Comparison of ENCODE assay signal across 9 cellular contexts in the genomic region with DNA sequence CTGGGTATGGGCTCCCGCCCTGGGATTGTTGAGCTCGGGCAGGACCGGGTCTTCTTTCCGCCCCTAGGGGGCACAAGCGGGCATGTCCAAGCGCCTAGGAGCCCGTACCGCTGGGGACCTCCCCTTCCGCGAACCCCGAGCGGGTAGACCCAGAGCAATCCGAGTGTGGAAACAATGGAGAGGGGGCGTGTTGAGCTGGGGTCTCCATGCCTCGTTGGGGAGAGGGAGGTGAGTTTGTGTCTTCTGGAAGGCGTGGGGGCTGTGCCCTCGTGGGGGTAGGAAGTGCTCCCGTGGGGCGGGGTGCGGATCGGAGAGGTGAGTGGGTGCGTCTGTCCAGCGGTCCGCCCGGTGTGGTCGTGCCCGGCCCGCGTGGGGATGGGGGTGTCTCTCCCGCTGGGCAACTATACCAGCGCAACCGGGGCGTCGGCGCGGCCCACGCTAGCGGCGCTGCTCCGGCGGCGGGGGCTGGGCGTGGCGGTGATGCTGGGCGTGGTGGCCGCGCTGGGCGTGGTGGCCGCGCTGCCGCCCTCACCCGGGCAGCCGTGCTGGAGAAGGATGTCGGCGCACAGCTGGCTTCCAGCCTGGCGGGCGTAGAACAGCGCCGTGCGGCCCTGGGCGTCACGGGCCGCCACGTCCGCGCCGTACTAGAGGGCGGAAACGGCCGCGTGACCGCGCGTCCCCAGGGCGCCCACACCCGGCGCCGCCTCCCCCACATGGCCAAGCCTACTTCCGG. TPM values are rescaled to one million over a fixed set of nuclear protein-coding genes. Genes with fewer than 3 reads are reported as not detected.
DNase-seq lines count a peak whose midpoint lies in the region; TF ChIP-seq lines count a peak whose summit lies in the region.
"Had no signal": no experiment of that assay in that cellular context is flagged by ENCODE, and none has a peak within 500 bp of the region (broad histone marks: within the 10 kb centered on the region; RNA-seq: fewer than 3 reads in every experiment).

No MANE protein-coding gene starts in this region.

- peak overlapping the region; percentile 26 for H3K27ac Mint-ChIP-seq in T-helper 2 cell treated with Interferon-gamma antibody and Interleukin-4, amounts not matched to agents 5 μg/mL and 100 μg/mL, for 36 hours
- H3K27ac Mint-ChIP-seq: activated naive CD4-positive, alpha-beta T cell treated with anti-CD3 and anti-CD28 coated beads, Interleukin-2, amount 50 U/mL, for 24 hours had no signal

- intact Hi-C loops in transverse colon (cut with DNase I; ENCODE audit: low total_unique reads), result no loop called here

- DNase-seq in NCI-H1105 treated with DMSO at 0.1 percent for 48 hours (lab: John Stamatoyannopoulos, UW) (peak; percentile 61), epithelial cell of prostate (ENCODE audit: low read depth, low spot score) (no peak), mesenteric fat pad (ENCODE audit: low spot score) (peak; percentile 93), transverse colon (peak; percentile 87), GF-D8 (lab: John Stamatoyannopoulos, UW) (no peak), HUDEP-2 (lab: John Stamatoyannopoulos, UW; ENCODE audit: unreplicated experiment in 76 of 76) (no peak)
- DNase-seq in T-helper 2 cell treated with Interferon-gamma antibody and Interleukin-4, amounts not matched to agents 5 μg/mL and 100 μg/mL, for 36 hours (ENCODE audit: low spot score), result no peak

- H3K4me3 Mint-ChIP-seq in T-helper 2 cell treated with Interferon-gamma antibody and Interleukin-4, amounts not matched to agents 5 μg/mL and 100 μg/mL, for 36 hours, result peak overlapping the region; percentile 26
- H3K4me3 Mint-ChIP-seq: activated naive CD4-positive, alpha-beta T cell treated with anti-CD3 and anti-CD28 coated beads, Interleukin-2, amount 50 U/mL, for 24 hours had no signal

- no peaks in the 10 kb centered on the region for H3K27me3 Mint-ChIP-seq in T-helper 2 cell treated with Interferon-gamma antibody and Interleukin-4, amounts not matched to agents 5 μg/mL and 100 μg/mL, for 36 hours (ENCODE audit: low read depth)
- H3K27me3 Mint-ChIP-seq: activated naive CD4-positive, alpha-beta T cell treated with anti-CD3 and anti-CD28 coated beads, Interleukin-2, amount 50 U/mL, for 24 hours had no signal

- peaks cover 41% of the 10 kb centered on the region for H3K36me3 Mint-ChIP-seq in T-helper 2 cell treated with Interferon-gamma antibody and Interleukin-4, amounts not matched to agents 5 μg/mL and 100 μg/mL, for 36 hours (ENCODE audit: low read depth)

- TF ChIP-seq CTCF in GM12872 (IDR thresholded peaks at IDR 0.05; ENCODE audit: insufficient read depth, low read depth, low read length) (peak; percentile 31; the same call in 2 of the 3 replicates), transverse colon (IDR thresholded peaks at IDR 0.05) (peak; percentile 65 to 77 (median 73))

- no peak for TF ChIP-seq EP300 in transverse colon (IDR thresholded peaks at IDR 0.05; ENCODE audit: low read depth)

- peak overlapping the region; percentile 27 for H3K27ac ChIP-seq in epithelial cell of prostate
- peak overlapping the region; percentile 23 to 70 (median 26) for H3K27ac ChIP-seq in transverse colon

- no peaks in the 10 kb centered on the region for H3K36me3 ChIP-seq in transverse colon

- 38% methylated on average over 77 of the region's 79 CpGs; no CpG with 5 or more reads in 1 of the 2 donors for WGBS in transverse colon (ENCODE audit: low coverage in 1 of 2), 2 donors

- peaks cover 3 to 17% (median 9%) of the 10 kb centered on the region in 4 donors for H3K4me1 ChIP-seq in transverse colon

- no peaks in the 10 kb centered on the region for H3K9me3 ChIP-seq in transverse colon

- peaks cover 23% of the 10 kb centered on the region for H3K27me3 ChIP-seq in transverse colon

- peak overlapping the region; percentile 2 to 59 (median 42) for H3K4me3 ChIP-seq in transverse colon

- peaks cover 5% of the 10 kb centered on the region for H3K4me1 Mint-ChIP-seq in T-helper 2 cell treated with Interferon-gamma antibody and Interleukin-4, amounts not matched to agents 5 μg/mL and 100 μg/mL, for 36 hours (ENCODE audit: low read depth)

- TF ChIP-seq POLR2A in transverse colon (IDR thresholded peaks at IDR 0.05), result no peak

- in situ Hi-C loops in transverse colon (cut with MboI; ENCODE audit: low pct_ligation_motif_present in 1 of 4, low pct_unique_long_range_greater_than_20kb in 1 of 4, low sequenced_read_pairs in 3 of 4), result no loop called here

- H3K9me3 Mint-ChIP-seq in T-helper 2 cell treated with Interferon-gamma antibody and Interleukin-4, amounts not matched to agents 5 μg/mL and 100 μg/mL, for 36 hours, result no peaks in the 10 kb centered on the region
- H3K9me3 Mint-ChIP-seq: activated naive CD4-positive, alpha-beta T cell treated with anti-CD3 and anti-CD28 coated beads, Interleukin-2, amount 50 U/mL, for 24 hours had no signal

RNA-seq across cellular contexts. Expression of a gene that starts 12.2 kb away (rescaled TPM):
- total RNA-seq in mesenteric fat pad (2.1 TPM), transverse colon (100 to 1,000 TPM in 1 of 4 donors, 1 to 10 TPM in 3; 1.2 to 125 (median 5.6) TPM)

RNA-seq across cellular contexts. Expression of a gene that starts 18.5 kb away (rescaled TPM):
- total RNA-seq in mesenteric fat pad (35.0 TPM), transverse colon (10 to 100 TPM; 20.6 to 73.3 (median 42.8) TPM)

RNA-seq across cellular contexts. Expression of a gene that starts 25.8 kb away (rescaled TPM):
- total RNA-seq in mesenteric fat pad (87.0 TPM), transverse colon (100 to 1,000 TPM in 1 of 4 donors, 10 to 100 TPM in 3; 20.9 to 194 (median 47.8) TPM)

RNA-seq across cellular contexts. Expression of a gene that starts 28.6 kb away (rescaled TPM):
- total RNA-seq in mesenteric fat pad (11.3 TPM), transverse colon (10 to 100 TPM in 2 of 4 donors, 1 to 10 TPM in 2; 1.5 to 24.1 (median 9.5) TPM)

RNA-seq across cellular contexts. Expression of a gene that starts 32.4 kb away (rescaled TPM):
- 251 TPM for total RNA-seq in mesenteric fat pad
- total RNA-seq in transverse colon, result 100 to 1,000 TPM; 187 to 362 (median 249) TPM

Comparison
In these comparisons a context has a peak if more than half of its experiments do, and no peak if none do; other contexts are left out.
1. DNase-seq: peak in NCI-H1105 treated with DMSO at 0.1 percent for 48 hours (single experiment), mesenteric fat pad (single experiment) and transverse colon (single experiment); none in T-helper 2 cell treated with Interferon-gamma antibody and Interleukin-4, amounts not matched to agents 5 μg/mL and 100 μg/mL, for 36 hours (single experiment), epithelial cell of prostate (single experiment), GF-D8 (single experiment) and HUDEP-2 (0 of 76).